ENCODE assay signal across 9 cellular contexts in the genomic region with DNA sequence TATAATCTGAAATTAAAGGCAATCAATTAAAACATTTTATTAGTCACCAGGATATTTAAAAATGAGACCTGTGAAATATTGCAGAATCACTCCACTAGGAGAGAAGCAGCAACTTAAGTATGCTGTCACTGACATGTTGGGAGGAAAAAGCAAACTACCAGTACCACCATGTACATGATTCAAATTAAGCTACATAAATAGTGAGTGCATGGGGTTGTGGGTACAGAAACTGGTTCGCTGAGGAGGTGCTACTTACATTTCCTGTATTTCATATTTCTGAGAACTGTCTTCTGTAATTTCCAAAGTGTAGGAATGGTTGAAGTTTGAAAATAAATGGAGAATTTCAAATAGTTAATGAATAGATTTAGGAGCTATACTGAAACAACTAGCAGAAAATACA. TPM values are rescaled to one million over a fixed set of nuclear protein-coding genes. Genes with fewer than 3 reads are reported as not detected.
A peak's percentile ranks its signal among the peaks of the same experiment; 100 is the strongest.
DNase-seq lines count a peak whose midpoint lies in the region; ATAC-seq and TF ChIP-seq lines count a peak whose summit lies in the region.
"Had no signal": no experiment of that assay in that cellular context is flagged by ENCODE, and none has a peak within 500 bp of the region (broad histone marks: within the 10 kb centered on the region; RNA-seq: fewer than 3 reads in every experiment).

No MANE protein-coding gene starts in this region.

- in situ Hi-C loops in transverse colon (cut with MboI; ENCODE audit: low pct_ligation_motif_present in 1 of 4, low pct_unique_long_range_greater_than_20kb in 1 of 4, low sequenced_read_pairs in 3 of 4) (loop anchor here in 3 of 4 donors (10.0 to 25.0 kb wide), 3 partner anchors 54 to 247 kb away; a partner anchor contains a TSS), KBM-7 (cut with MboI; ENCODE audit: low pct_unique_long_range_greater_than_20kb, low sequenced_read_pairs) (loop anchor here (25.0 kb wide), 1 partner anchor 247 kb away; no protein-coding TSS in a partner anchor)

- H3K4me1 ChIP-seq in left lung (peaks cover 5 to 41% of the 10 kb centered on the region in 2 donors), transverse colon (peaks cover 16 to 58% (median 34%) of the 10 kb centered on the region in 4 donors)

- TF ChIP-seq CTCF in activated B cell treated with CpG ODN at 0.5 μM for 24 hours (IDR thresholded peaks at IDR 0.05) (no peak), left lung (IDR thresholded peaks at IDR 0.05) (no peak), transverse colon (IDR thresholded peaks at IDR 0.05) (no peak)

- peak; percentile 48 for DNase-seq in activated naive CD4-positive, alpha-beta T cell treated with anti-CD3 and anti-CD28 coated beads for 36 hours
- DNase-seq in activated naive CD4-positive, alpha-beta T cell (lab: John Stamatoyannopoulos, UW) = no peak
- DNase-seq in activated B cell treated with CpG ODN at 0.5 μM for 24 hours = no peak
- no peak for DNase-seq in left lung
- DNase-seq in transverse colon = no peak
- DNase-seq in DMS153 treated with DMSO at 0.1 percent for 48 hours (lab: John Stamatoyannopoulos, UW; ENCODE audit: unreplicated experiment) = no peak
- no peak for DNase-seq in KBM-7
- no peak for DNase-seq in middle frontal gyrus (ENCODE audit: extremely low spot score, low spot score)
- DNase-seq: NCI-H526 treated with DMSO at 0.1 percent for 48 hours had no signal

- no peaks in the 10 kb centered on the region for H3K27me3 Mint-ChIP-seq in activated naive CD4-positive, alpha-beta T cell treated with anti-CD3 and anti-CD28 coated beads for 36 hours (ENCODE audit: low read depth)
- no peaks in the 10 kb centered on the region for H3K27me3 Mint-ChIP-seq in activated B cell treated with CpG ODN at 0.5 μM for 24 hours

- intact Hi-C loops in activated naive CD4-positive, alpha-beta T cell treated with anti-CD3 and anti-CD28 coated beads for 36 hours (cut with micrococcal nuclease) = loop anchor here (2.0 to 5.0 kb wide), 4 partner anchors 972 to 1556 kb away; a partner anchor contains a TSS
- intact Hi-C loops in activated B cell treated with CpG ODN at 0.5 μM for 24 hours (cut with micrococcal nuclease) = no loop called here
- intact Hi-C loops in left lung (cut with DNase I) = loop anchor here in 1 of 2 donors (10.0 kb wide), 2 partner anchors 54 to 244 kb away; no protein-coding TSS in a partner anchor
- intact Hi-C loops in transverse colon (cut with DNase I; ENCODE audit: low total_unique reads) = no loop called here

- no peaks in the 10 kb centered on the region for H3K36me3 ChIP-seq in left lung
- H3K36me3 ChIP-seq in transverse colon = no peaks in the 10 kb centered on the region

- CTCF ChIA-PET in activated naive CD4-positive, alpha-beta T cell treated with anti-CD3 and anti-CD28 coated beads for 36 hours (lab: Charles Lee) = interaction anchor here (0.7 to 1.9 kb wide), 4 partner anchors 9 to 249 kb away, joined by 3 to 10 read pairs (median 5); no protein-coding TSS in a partner anchor
- CTCF ChIA-PET in activated B cell treated with CpG ODN at 0.5 μM for 24 hours (lab: Charles Lee) = no interaction called here

- H3K9me3 ChIP-seq in left lung (no peaks in the 10 kb centered on the region), transverse colon (no peaks in the 10 kb centered on the region)

- H3K36me3 Mint-ChIP-seq in activated naive CD4-positive, alpha-beta T cell treated with anti-CD3 and anti-CD28 coated beads for 36 hours (ENCODE audit: low read depth) = no peaks in the 10 kb centered on the region
- H3K36me3 Mint-ChIP-seq in activated B cell treated with CpG ODN at 0.5 μM for 24 hours (ENCODE audit: low read depth) = peaks cover 7% of the 10 kb centered on the region

- H3K27ac ChIP-seq in left lung (peak overlapping the region; percentile 99 to 100), transverse colon (peak overlapping the region; percentile 100)

- H3K27me3 ChIP-seq in left lung (no peaks in the 10 kb centered on the region), transverse colon (no peaks in the 10 kb centered on the region)

- no peaks in the 10 kb centered on the region for H3K9me3 Mint-ChIP-seq in activated naive CD4-positive, alpha-beta T cell treated with anti-CD3 and anti-CD28 coated beads for 36 hours
- no peaks in the 10 kb centered on the region for H3K9me3 Mint-ChIP-seq in activated B cell treated with CpG ODN at 0.5 μM for 24 hours

- TF ChIP-seq POLR2A in transverse colon (IDR thresholded peaks at IDR 0.05) = no peak

- no peak for TF ChIP-seq EP300 in transverse colon (IDR thresholded peaks at IDR 0.05; ENCODE audit: low read depth)

- peaks cover 52% of the 10 kb centered on the region for H3K4me1 Mint-ChIP-seq in activated naive CD4-positive, alpha-beta T cell treated with anti-CD3 and anti-CD28 coated beads for 36 hours (ENCODE audit: low read depth)
- peaks cover 27% of the 10 kb centered on the region for H3K4me1 Mint-ChIP-seq in activated B cell treated with CpG ODN at 0.5 μM for 24 hours

- POLR2A ChIA-PET in activated B cell treated with CpG ODN at 0.5 μM for 24 hours (lab: Charles Lee) = interaction anchor here (1.2 to 5.4 kb wide), 4 partner anchors 9 to 201 kb away, joined by 5 to 120 read pairs (median 6); a partner anchor contains a TSS

- peak overlapping the region; percentile 96 for H3K27ac Mint-ChIP-seq in activated naive CD4-positive, alpha-beta T cell treated with anti-CD3 and anti-CD28 coated beads for 36 hours
- no peak overlapping the region for H3K27ac Mint-ChIP-seq in activated B cell treated with CpG ODN at 0.5 μM for 24 hours

- H3K4me3 ChIP-seq in left lung (no peak overlapping the region), transverse colon (no peak overlapping the region)

- WGBS in transverse colon (ENCODE audit: low coverage in 1 of 2), 2 donors = 28 to 43% methylated on average over 1 of the region's 1 CpG

- no peak for ATAC-seq in activated B cell treated with CpG ODN at 0.5 μM for 24 hours (ENCODE audit: low read depth)
- no peak for ATAC-seq in left lung

- peak overlapping the region; percentile 84 for H3K4me3 Mint-ChIP-seq in activated naive CD4-positive, alpha-beta T cell treated with anti-CD3 and anti-CD28 coated beads for 36 hours
- H3K4me3 Mint-ChIP-seq in activated B cell treated with CpG ODN at 0.5 μM for 24 hours = peak overlapping the region; percentile 92

RNA-seq across cellular contexts. Expression of a gene that starts 7.9 kb away (rescaled TPM):
- 10 to 100 TPM; 29.7 to 32.9 TPM for total RNA-seq in activated naive CD4-positive, alpha-beta T cell treated with anti-CD3 and anti-CD28 coated beads for 36 hours
- total RNA-seq in activated B cell treated with CpG ODN at 0.5 μM for 24 hours (6.7 and 7.5 TPM in 2 replicates), left lung (1 to 10 TPM; 3.5 to 5.0 TPM), transverse colon (1 to 10 TPM; 2.9 to 7.4 (median 4.1) TPM)
